ENCODE assay signal across 8 cellular contexts in the genomic region with DNA sequence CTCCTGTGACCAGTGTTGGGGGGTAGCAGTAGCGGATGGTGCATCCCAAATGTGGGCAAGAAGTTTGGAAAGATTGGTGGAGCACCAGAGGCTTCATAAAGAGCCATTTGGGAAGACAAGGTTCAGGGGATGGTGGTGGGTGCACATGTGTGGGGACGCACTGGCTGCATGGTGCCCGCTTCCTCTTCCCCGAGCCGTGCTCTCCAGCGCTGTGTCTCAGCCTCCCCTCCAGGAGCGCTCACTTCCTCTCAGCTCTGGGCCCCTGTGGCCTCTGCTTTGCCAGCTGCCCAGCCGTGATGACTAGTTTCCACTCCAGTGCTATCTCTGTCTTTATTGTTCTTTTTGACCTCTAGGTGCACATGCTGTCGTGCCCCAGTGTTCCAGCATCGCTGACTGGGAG.
DNase-seq lines count a peak whose midpoint lies in the region; ATAC-seq and TF ChIP-seq lines count a peak whose summit lies in the region.
"Not testable (repeated sequence)": the region's sequence is repeated elsewhere in the genome, so short reads cannot be mapped to it uniquely, and the experiment has no call there.

No MANE protein-coding gene starts in this region.

- 0 out of 2 replicates have a peak, but pooled peaks have one; percentile 5 for TF ChIP-seq CTCF in GM12875 (IDR thresholded peaks at IDR 0.05; ENCODE audit: borderline replicate concordance, insufficient read depth, low read depth, low read length)
- TF ChIP-seq CTCF in left lung (IDR thresholded peaks at IDR 0.05); neural progenitor cell (IDR thresholded peaks at IDR 0.05): not testable (repeated sequence)

- not testable (repeated sequence) for H3K9me3 Mint-ChIP-seq in IgD-negative memory B cell, neural progenitor cell

- intact Hi-C loops in left lung (cut with DNase I): not testable (repeated sequence)

- H4K20me1 ChIP-seq in neural progenitor cell (ENCODE audit: low read depth): not testable (repeated sequence)

- not testable (repeated sequence) for H3K9ac ChIP-seq in neural progenitor cell

- DNase-seq in Ammon's horn (ENCODE audit: low spot score): peak; percentile 33
- peak; percentile 67 for DNase-seq in NOMO-1 treated with dmso at 0.1 percent for 144 hours (lab: John Stamatoyannopoulos, UW; ENCODE audit: unreplicated experiment)
- not testable (repeated sequence) for DNase-seq in T-helper 17 cell; neural progenitor cell (ENCODE audit: low spot score)
- DNase-seq in germinal center (ENCODE audit: low spot score): peak; percentile 44
- peak in 1 of 2 donors; percentile 70 for DNase-seq in left lung

- not testable (repeated sequence) for H3K4me1 ChIP-seq in left lung, neural progenitor cell

- H3K9me3 ChIP-seq in T-helper 17 cell (ENCODE audit: control insufficient read depth, low read length, poor library complexity, severe bottlenecking); left lung; neural progenitor cell (ENCODE audit: low read depth): not testable (repeated sequence)

- not testable (repeated sequence) for H3K36me3 ChIP-seq in left lung, neural progenitor cell

- not testable (repeated sequence) for H3K27me3 ChIP-seq in left lung, neural progenitor cell

- not testable (repeated sequence) for H2AFZ ChIP-seq in neural progenitor cell (replicated peaks)

- peak overlapping the region; percentile 25 to 78 (median 62) for H3K4me3 Mint-ChIP-seq in IgD-negative memory B cell
- not testable (repeated sequence) for H3K4me3 Mint-ChIP-seq in T-helper 17 cell, neural progenitor cell

- H3K79me2 ChIP-seq in neural progenitor cell (ENCODE audit: low read depth): not testable (repeated sequence)

- H3K4me2 ChIP-seq in neural progenitor cell: not testable (repeated sequence)

- not testable (repeated sequence) for H3K36me3 Mint-ChIP-seq in IgD-negative memory B cell; T-helper 17 cell (ENCODE audit: low read depth); neural progenitor cell

- not testable (repeated sequence) for H3K27me3 Mint-ChIP-seq in IgD-negative memory B cell; neural progenitor cell (ENCODE audit: insufficient read depth, low read depth)
- H3K27me3 Mint-ChIP-seq in T-helper 17 cell: peaks cover 17% of the 10 kb centered on the region

- not testable (repeated sequence) for H3K4me3 ChIP-seq in GM12875 (ENCODE audit: low read depth, low read length); left lung; neural progenitor cell

- not testable (repeated sequence) for H3F3A ChIP-seq in neural progenitor cell (ENCODE audit: low read depth)

- ATAC-seq in T-helper 17 cell (peak; percentile 30), left lung (peak; percentile 70)

- H3K27ac ChIP-seq in left lung, neural progenitor cell: not testable (repeated sequence)

- H3K4me1 Mint-ChIP-seq in IgD-negative memory B cell (peaks cover 23 to 38% (median 27%) of the 10 kb centered on the region in 3 donors), neural progenitor cell (peaks cover 24% of the 10 kb centered on the region)
- H3K4me1 Mint-ChIP-seq in T-helper 17 cell: not testable (repeated sequence)

- H3K27ac Mint-ChIP-seq in IgD-negative memory B cell (peak overlapping the region; percentile 82 to 94 (median 89)), neural progenitor cell (peak overlapping the region; percentile 39)
- not testable (repeated sequence) for H3K27ac Mint-ChIP-seq in T-helper 17 cell
